1 cellular context compared by ENCODE assay signal in genomic region chr1:159991513-159991912, GRCh38.
TF ChIP-seq lines count a peak whose summit lies in the region.

No MANE protein-coding gene starts in this region.

TF ChIP-seq in GM23338, 12 proteins besides CTCF, POLR2A, EP300 and RAD21 (continued from another document):
- TF ChIP-seq JUNB (IDR thresholded peaks at IDR 0.05; ENCODE audit: unreplicated experiment) (no peak), POLR2AphosphoS5 (IDR thresholded peaks at IDR 0.05; ENCODE audit: low read depth) (no peak)
